ENCODE assay signal across 23 cellular contexts in genomic region chr1:244391761-244392160, GRCh38. TPM values are rescaled to one million over a fixed set of nuclear protein-coding genes. Genes with fewer than 3 reads are reported as not detected.
DNase-seq lines count a peak whose midpoint lies in the region; ATAC-seq, FAIRE-seq and TF ChIP-seq lines count a peak whose summit lies in the region.
"Had no signal": no experiment of that assay in that cellular context is flagged by ENCODE, and none has a peak within 500 bp of the region (broad histone marks: within the 10 kb centered on the region; RNA-seq: fewer than 3 reads in every experiment).

No MANE protein-coding gene starts in this region.

- H2AFZ ChIP-seq in osteoblast (ENCODE audit: low read length) = no peak overlapping the region

- no peak for TF ChIP-seq POLR2A in GM12892 (IDR thresholded peaks at IDR 0.05; ENCODE audit: low read depth, low read length)

- no peaks in the 10 kb centered on the region for H3K27me3 ChIP-seq in osteoblast (ENCODE audit: insufficient read depth, low read length)
- H3K27me3 ChIP-seq: BE2C, dorsolateral prefrontal cortex, spleen had no signal

- no peak for FAIRE-seq in GM12892 (lab: Jason Lieb, UNC)
- FAIRE-seq: GM19239 had no signal

- H3K4me2 ChIP-seq in osteoblast (ENCODE audit: insufficient read depth, low read length) = no peak overlapping the region

- H3K79me2 ChIP-seq in osteoblast (ENCODE audit: insufficient read depth, low read length) = no peaks in the 10 kb centered on the region

- no peak for TF ChIP-seq CTCF in fibroblast of villous mesenchyme (IDR thresholded peaks at IDR 0.05; ENCODE audit: insufficient read depth, low read depth, low read length)
- no peak for TF ChIP-seq CTCF in osteoblast (IDR thresholded peaks at IDR 0.05; ENCODE audit: extremely low read depth, low read depth, low read length)

- H4K20me1 ChIP-seq in osteoblast (ENCODE audit: insufficient read depth, low read length) = no peaks in the 10 kb centered on the region

- H3K27ac ChIP-seq in osteoblast (ENCODE audit: low read depth, low read length) = no peak overlapping the region
- H3K27ac ChIP-seq: dorsolateral prefrontal cortex, lower lobe of right lung, spleen had no signal

- H3K4me1 ChIP-seq in osteoblast (ENCODE audit: insufficient read depth, low read length) = peaks cover 6% of the 10 kb centered on the region
- H3K4me1 ChIP-seq: BE2C, lower lobe of right lung, spleen had no signal

- no peaks in the 10 kb centered on the region for H3K9me3 ChIP-seq in osteoblast (ENCODE audit: low read depth, low read length)
- H3K9me3 ChIP-seq: BE2C, lower lobe of right lung, spleen had no signal

- no peaks in the 10 kb centered on the region for H3K36me3 ChIP-seq in osteoblast (ENCODE audit: insufficient read depth, low read length)
- H3K36me3 ChIP-seq: lower lobe of right lung, spleen had no signal

- no peak overlapping the region for H3K4me3 ChIP-seq in fibroblast of villous mesenchyme (ENCODE audit: low read depth, low read length)
- no peak overlapping the region for H3K4me3 ChIP-seq in osteoblast (ENCODE audit: insufficient read depth, low read length)
- H3K4me3 ChIP-seq: dorsolateral prefrontal cortex, lower lobe of right lung, spleen had no signal

- DNase-seq in GM04503 (ENCODE audit: low read depth) (peak; percentile 17), RPMI7951 (ENCODE audit: low read depth) (peak; percentile 19), fibroblast of villous mesenchyme (ENCODE audit: low read depth) (peak; percentile 23), osteoblast (ENCODE audit: insufficient read length, low spot score, missing footprints) (peak; percentile 39), GM12892 (ENCODE audit: insufficient read length) (no peak), D341Med (ENCODE audit: low spot score) (no peak)
- DNase-seq in stimulated activated CD8-positive, alpha-beta memory T cell treated with anti-CD3 and anti-CD28 coated beads, Interleukin-4, amount 100 ng/mL, for 48 hours = no peak
- DNase-seq: activated CD4-positive, alpha-beta T cell treated with anti-CD3 and anti-CD28 coated beads for 1 hour; activated naive CD4-positive, alpha-beta T cell; BE2C; dorsolateral prefrontal cortex; lower lobe of right lung; naive thymus-derived CD4-positive, alpha-beta T cell; NCI-H1105 treated with DMSO at 0.1 percent for 48 hours; NCI-H2171; NK-92 treated with Interleukin-12 subunit alpha and Interleukin-12 subunit beta, amount 100 ng/mL, for 24 hours; spleen; stimulated activated naive B cell treated with anti-CD40 and anti-IgM and Interleukin-4, amounts not matched to agents 10 μg/mL and 1 μg/mL and 100 μg/mL, for 72 hours; T-helper 2 cell had no signal

- no peak for ATAC-seq in HG03442 (IDR thresholded peaks at IDR 0.05; ENCODE audit: unreplicated experiment)
- ATAC-seq: HCT116; lower lobe of right lung; naive thymus-derived CD4-positive, alpha-beta T cell; Right ventricle myocardium inferior; stimulated activated naive B cell treated with anti-CD40 and anti-IgM and Interleukin-4, amounts not matched to agents 10 μg/mL and 1 μg/mL and 100 μg/mL, for 72 hours had no signal

RNA-seq across cellular contexts. Expression of gene ADSS2, which starts 59.9 kb away (rescaled TPM):
- total RNA-seq in RPMI7951 (2014; rRNA removed; shearing (Covaris generic)) = 40.3 and 40.6 TPM in 2 replicates
- total RNA-seq in fibroblast of villous mesenchyme = 51.2 and 70.0 TPM in 2 replicates
- 52.8 and 56.6 TPM in 2 replicates for total RNA-seq in osteoblast
- polyA plus RNA-seq in GM12892 (2012; ENCODE audit: missing spikeins) = 40.1 TPM

Comparison
In these comparisons a context has a peak if more than half of its experiments do, and no peak if none do; other contexts are left out.
1. DNase-seq: peak in GM04503 (single experiment), RPMI7951 (single experiment), fibroblast of villous mesenchyme (single experiment) and osteoblast (single experiment); none in GM12892 (single experiment), stimulated activated CD8-positive, alpha-beta memory T cell treated with anti-CD3 and anti-CD28 coated beads, Interleukin-4, amount 100 ng/mL, for 48 hours (single experiment) and D341Med (single experiment).